15 cellular contexts compared by ENCODE assay signal in the genomic region with DNA sequence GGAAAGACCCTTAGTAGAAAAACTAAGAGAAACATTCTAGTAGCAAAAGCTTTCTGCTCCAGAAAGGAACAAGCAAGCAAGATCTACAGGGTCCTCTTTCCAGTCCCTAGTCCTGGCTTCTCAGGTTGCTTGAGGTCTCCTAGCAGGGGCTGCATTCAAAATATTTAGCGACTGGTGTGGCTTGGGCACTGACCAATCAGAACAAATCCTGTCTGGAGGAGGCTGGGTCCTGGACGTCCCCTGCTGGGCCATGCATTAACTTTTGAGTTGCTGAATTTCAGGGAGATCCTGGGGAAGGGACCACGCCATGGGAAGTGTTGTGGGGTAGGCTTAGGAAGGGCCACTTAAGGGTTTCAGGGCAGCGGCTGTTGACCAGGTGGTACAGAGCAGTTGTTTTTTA. TPM values are rescaled to one million over a fixed set of nuclear protein-coding genes. Genes with fewer than 3 reads are reported as not detected.
DNase-seq lines count a peak whose midpoint lies in the region; ATAC-seq, FAIRE-seq and TF ChIP-seq lines count a peak whose summit lies in the region.
"Had no signal": no experiment of that assay in that cellular context is flagged by ENCODE, and none has a peak within 500 bp of the region (broad histone marks: within the 10 kb centered on the region; RNA-seq: fewer than 3 reads in every experiment).

No MANE protein-coding gene starts in this region.

- TF ChIP-seq CTCF in right lobe of liver (IDR thresholded peaks at IDR 0.05) (no peak), HepG2 (CRISPR knock-in tag; IDR thresholded peaks at IDR 0.05) (no peak), brain (conservative IDR thresholded peaks at IDR 0.05) (no peak)

- CTCF ChIA-PET in HepG2 (lab: Yijun Ruan, JAX; ENCODE audit: low intra/inter-chr PET ratio, low total read pairs) = no interaction called here

- H3K79me2 ChIP-seq in HepG2 (ENCODE audit: insufficient read depth, low read length) = peaks cover 10% of the 10 kb centered on the region

- H3K4me3 ChIP-seq in right lobe of liver (no peak overlapping the region), HepG2 (replicated peaks in 1 of 3; ENCODE audit: insufficient read depth in 1 of 3, low read depth in 2 of 3, low read length in 3 of 3) (no peak overlapping the region)
- H3K4me3 ChIP-seq: uterus had no signal

- peaks cover 0 to 7% (median 0%) of the 10 kb centered on the region in 4 donors for H3K36me3 ChIP-seq in right lobe of liver
- H3K36me3 ChIP-seq in HepG2 (replicated peaks in 1 of 2; ENCODE audit: control insufficient read depth in 1 of 2, insufficient read depth in 2 of 2, low read length in 2 of 2) = peaks cover 28 to 47% of the 10 kb centered on the region in 2 experiments
- H3K36me3 ChIP-seq: uterus had no signal

- H3K27me3 Mint-ChIP-seq in brain = peaks cover 3% of the 10 kb centered on the region
- H3K27me3 Mint-ChIP-seq: stimulated activated memory B cell treated with anti-CD40 and anti-IgM and Interleukin-4, amounts not matched to agents 10 μg/mL and 1 μg/mL and 100 μg/mL, for 72 hours had no signal

- BruUV-seq in HepG2 (replicated peaks; lab: Mats Ljungman, UMichigan) = no TSS peak

- intact Hi-C loops in right lobe of liver (cut with DNase I) (no loop called here), HepG2 (cut with micrococcal nuclease; ENCODE audit: unreplicated experiment) (no loop called here)

- no peak for TF ChIP-seq RAD21 in HepG2 (CRISPR knock-in tag; IDR thresholded peaks at IDR 0.05)

- H3K27ac ChIP-seq in right lobe of liver (peak overlapping the region in 2 of 3 donors; percentile 36 to 37), HepG2 (ENCODE audit: extremely low read length, insufficient read depth, low read length) (no peak overlapping the region), layer of hippocampus (ENCODE audit: low read depth, low read length) (peak overlapping the region; percentile 14)
- H3K27ac ChIP-seq: uterus had no signal

- peaks cover 27% of the 10 kb centered on the region; the same call in 1 of the 2 replicates for H4K20me1 ChIP-seq in HepG2 (ENCODE audit: insufficient read depth, low read length)

- FAIRE-seq in HepG2 (lab: Jason Lieb, UNC) = no peak
- FAIRE-seq: D721Med had no signal

- H3K9me3 Mint-ChIP-seq in brain = no peaks in the 10 kb centered on the region
- H3K9me3 Mint-ChIP-seq: stimulated activated memory B cell treated with anti-CD40 and anti-IgM and Interleukin-4, amounts not matched to agents 10 μg/mL and 1 μg/mL and 100 μg/mL, for 72 hours had no signal

- H3K9me3 ChIP-seq in right lobe of liver (no peaks in the 10 kb centered on the region), HepG2 (ENCODE audit: low read length) (no peaks in the 10 kb centered on the region)
- H3K9me3 ChIP-seq: uterus had no signal

- H3K4me1 Mint-ChIP-seq in brain = peaks cover 28% of the 10 kb centered on the region

- in situ Hi-C loops in HepG2 (cut with HindIII; ENCODE audit: extremely low pct_ligation_motif_present, low pct_unique_long_range_greater_than_20kb) = no loop called here

- no peak for ATAC-seq in right lobe of liver
- ATAC-seq in HepG2 = no peak; the same call in 2 of the 3 replicates
- no peak for ATAC-seq in GM21723 (IDR thresholded peaks at IDR 0.05; ENCODE audit: unreplicated experiment)
- ATAC-seq: activated CD4-positive, CD25-positive, alpha-beta regulatory T cell treated with anti-CD3 and anti-CD28 coated beads, Interleukin-2, amount 50 U/mL, for 24 hours; stimulated activated memory B cell treated with anti-CD40 and anti-IgM and Interleukin-4, amounts not matched to agents 10 μg/mL and 1 μg/mL and 100 μg/mL, for 72 hours had no signal

- 51% methylated on average over 3 of the region's 4 CpGs for WGBS in right lobe of liver (ENCODE audit: insufficient coverage, low coverage, low lambda C conversion rate, missing lambda C conversion rate)
- 100% methylated on average over 2 of the region's 4 CpGs for WGBS in HepG2 (ENCODE audit: low lambda C conversion rate)

- H3K36me3 Mint-ChIP-seq in brain = peaks cover 9% of the 10 kb centered on the region

- POLR2A ChIA-PET in HepG2 (lab: Yijun Ruan, JAX) = no interaction called here

- H2AFZ ChIP-seq in HepG2 (ENCODE audit: low read length) = no peak overlapping the region

- H3K27ac Mint-ChIP-seq in brain = peak overlapping the region in 3 of 5 experiments; percentile 25 to 72 (median 60)
- H3K27ac Mint-ChIP-seq: stimulated activated memory B cell treated with anti-CD40 and anti-IgM and Interleukin-4, amounts not matched to agents 10 μg/mL and 1 μg/mL and 100 μg/mL, for 72 hours had no signal

- H3K4me1 ChIP-seq in right lobe of liver (peaks cover 0 to 20% (median 3%) of the 10 kb centered on the region in 4 donors), HepG2 (ENCODE audit: insufficient read depth, low read length) (peaks cover 38% of the 10 kb centered on the region)
- H3K4me1 ChIP-seq: uterus had no signal

- H3K4me3 Mint-ChIP-seq in brain = peak overlapping the region in 1 of 5 experiments; percentile 62
- H3K4me3 Mint-ChIP-seq: stimulated activated memory B cell treated with anti-CD40 and anti-IgM and Interleukin-4, amounts not matched to agents 10 μg/mL and 1 μg/mL and 100 μg/mL, for 72 hours had no signal

- TF ChIP-seq EP300 in HepG2 (IDR thresholded peaks at IDR 0.05; ENCODE audit: low read depth in 2 of 2, low read length in 2 of 2) (no peak), HepG2 (CRISPR knock-in tag; IDR thresholded peaks at IDR 0.05; ENCODE audit: borderline replicate concordance) (no peak)

- no peak for TF ChIP-seq POLR2A in right lobe of liver (IDR thresholded peaks at IDR 0.05)
- no peak for TF ChIP-seq POLR2A in HepG2 (IDR thresholded peaks at IDR 0.05; ENCODE audit: insufficient read depth in 1 of 2, low read depth in 2 of 2, low read length in 2 of 2)

- H3K27me3 ChIP-seq in right lobe of liver (no peaks in the 10 kb centered on the region), HepG2 (ENCODE audit: control insufficient read depth in 1 of 2, insufficient read depth in 2 of 2, low read length in 2 of 2) (no peaks in the 10 kb centered on the region), layer of hippocampus (ENCODE audit: control insufficient read depth, insufficient read depth, low read length) (no peaks in the 10 kb centered on the region)
- H3K27me3 ChIP-seq: uterus had no signal

- no peak overlapping the region for H3K9ac ChIP-seq in HepG2 (ENCODE audit: insufficient read depth, low read depth, low read length)

- DNase-seq in right lobe of liver (no peak), HepG2 (ENCODE audit: low spot score) (no peak), NCI-H2227 (lab: John Stamatoyannopoulos, UW; ENCODE audit: unreplicated experiment) (no peak), NCI-H524 treated with DMSO at 0.1 percent for 48 hours (lab: John Stamatoyannopoulos, UW) (no peak)
- DNase-seq in stimulated activated CD4-positive, alpha-beta T cell treated with anti-CD3 and anti-CD28 coated beads, Interleukin-15, amount 100 ng/mL, for 24 hours = no peak
- DNase-seq: NCI-H510A; stimulated activated CD4-positive, alpha-beta T cell treated with anti-CD3 and anti-CD28 coated beads, Interleukin-4, amount 100 ng/mL, for 4 hours; T-helper 1 cell; uterus had no signal

- no peak overlapping the region for H3K4me2 ChIP-seq in HepG2 (ENCODE audit: low read depth, low read length)

TF ChIP-seq in HepG2, 621 proteins besides CTCF, POLR2A, EP300 and RAD21:
- TF ChIP-seq ZNF644 (CRISPR knock-in tag; IDR thresholded peaks at IDR 0.05; ENCODE audit: low read depth) (no peak), ZFP1 (CRISPR knock-in tag; IDR thresholded peaks at IDR 0.05) (no peak), ZNF350 (CRISPR knock-in tag; IDR thresholded peaks at IDR 0.05; ENCODE audit: borderline replicate concordance, low read depth) (no peak), CSRNP1 (CRISPR knock-in tag; IDR thresholded peaks at IDR 0.05) (no peak), YEATS2 (CRISPR knock-in tag; IDR thresholded peaks at IDR 0.05; ENCODE audit: borderline replicate concordance) (no peak), MXD4 (CRISPR knock-in tag; IDR thresholded peaks at IDR 0.05) (no peak)

RNA-seq across cellular contexts. Expression of gene SORL1, which starts 27.2 kb away (rescaled TPM):
- total RNA-seq in right lobe of liver (100 to 1,000 TPM in 2 of 6 experiments, 10 to 100 TPM in 4; 45.2 to 137 (median 73.8) TPM), HepG2 (2016; rRNA removed; fragmentation: Illumina TruSeq; extraction: Trizol) (10.5 and 21.3 TPM in 2 replicates)
- 3.5 and 4.0 TPM in 2 replicates for total RNA-seq in HepG2 (2016; cell fraction: cytosol; rRNA removed; fragmentation: Illumina TruSeq; extraction: Trizol; ENCODE audit: low read depth)
- 8.7 and 19.9 TPM in 2 replicates for total RNA-seq in HepG2 (2016; cell fraction: insoluble cytoplasmic fraction; rRNA removed; fragmentation: Illumina TruSeq; extraction: Trizol)
- total RNA-seq in HepG2 (2016; cell fraction: membrane; rRNA removed; fragmentation: Illumina TruSeq; extraction: Trizol) = 5.1 and 5.3 TPM in 2 replicates
- 40.2 and 51.2 TPM in 2 replicates for total RNA-seq in HepG2 (2016; cell fraction: nucleus; rRNA removed; fragmentation: Illumina TruSeq; extraction: Trizol)
- polyA plus RNA-seq in HepG2 (2011; rRNA removed) (138 and 148 TPM in 2 replicates), brain (ENCODE audit: insufficient read depth, low read depth, low replicate concordance) (29.0 TPM)
- polyA plus RNA-seq in HepG2 (2011; cell fraction: cytosol; rRNA removed) = 139 and 149 TPM in 2 replicates
- 450 and 556 TPM in 2 replicates for polyA plus RNA-seq in HepG2 (2011; cell fraction: nucleus; rRNA removed)
- polyA plus RNA-seq in HepG2 (2012) = 91.0 and 166 TPM in 2 replicates
- polyA plus RNA-seq in HepG2 (2016; cell fraction: cytosol; fragmentation: Illumina TruSeq; extraction: Trizol; ENCODE audit: low read depth) = 0.50 and 0.54 TPM in 2 replicates
- 4.0 and 5.0 TPM in 2 replicates for polyA plus RNA-seq in HepG2 (2016; cell fraction: insoluble cytoplasmic fraction; fragmentation: Illumina TruSeq; extraction: Trizol; ENCODE audit: low read depth)
- 1.00 and 1.2 TPM in 2 replicates for polyA plus RNA-seq in HepG2 (2016; cell fraction: membrane; fragmentation: Illumina TruSeq; extraction: Trizol; ENCODE audit: low read depth)
- polyA plus RNA-seq in HepG2 (2016; cell fraction: nucleus; fragmentation: Illumina TruSeq; extraction: Trizol; ENCODE audit: insufficient read depth, low read depth) = 20.9 and 24.9 TPM in 2 replicates
- 23.6 and 1,177 TPM in 2 replicates for polyA minus RNA-seq in HepG2 (2011; rRNA and poly(A)+ RNA removed; ENCODE audit: low replicate concordance)
- 280 and 339 TPM in 2 replicates for polyA minus RNA-seq in HepG2 (2011; cell fraction: cytosol; rRNA and poly(A)+ RNA removed)
- 516 and 542 TPM in 2 replicates for polyA minus RNA-seq in HepG2 (2011; cell fraction: nucleus; rRNA and poly(A)+ RNA removed)
